Comparison of ENCODE assay signal across 8 cellular contexts in the genomic region with DNA sequence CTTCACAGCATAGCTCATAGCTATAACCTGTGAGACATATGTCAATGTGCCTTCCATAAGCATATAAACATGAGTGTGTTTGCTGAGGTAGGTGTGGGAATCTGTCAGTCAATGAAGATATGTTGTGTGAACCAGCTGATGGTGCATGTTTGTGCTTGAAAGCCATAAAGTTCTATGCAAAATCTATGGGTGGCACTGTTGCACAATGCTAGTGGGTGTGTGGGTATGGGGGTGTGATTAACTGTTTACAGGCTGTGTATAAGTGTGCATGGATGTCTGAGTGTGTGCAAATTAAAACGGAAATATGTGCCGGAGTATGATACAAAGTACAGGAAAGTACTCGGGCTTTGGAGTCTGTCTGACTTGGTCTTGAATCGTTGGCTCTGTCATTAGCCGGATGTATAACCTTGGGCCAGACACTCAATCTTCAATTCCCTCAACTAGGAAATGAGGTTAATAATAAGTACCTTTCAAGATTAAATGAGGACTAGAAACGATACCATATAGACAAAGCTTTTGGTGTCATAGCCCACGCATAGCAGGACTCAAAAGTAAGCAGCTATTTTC. TPM values are rescaled to one million over a fixed set of nuclear protein-coding genes. Genes with fewer than 3 reads are reported as not detected.
DNase-seq lines count a peak whose midpoint lies in the region; ATAC-seq and TF ChIP-seq lines count a peak whose summit lies in the region.

No MANE protein-coding gene starts in this region.

- intact Hi-C loops in CD4-positive, alpha-beta T cell (cut with DNase I, micrococcal nuclease) = loop anchor here (1.0 to 10.0 kb wide), 16 partner anchors 18 to 502 kb away; partner anchors contain the start of genes LAX1 (in 2 of the 2) and SNRPE (in 1 of the 2)
- intact Hi-C loops in head of caudate nucleus (cut with DNase I) (loop anchor here (5.0 kb wide), 1 partner anchor 118 kb away; no protein-coding TSS in a partner anchor), prostate gland (cut with DNase I) (loop anchor here (2.0 to 5.0 kb wide), 3 partner anchors 47 to 118 kb away; no protein-coding TSS in a partner anchor)

- H3K27ac Mint-ChIP-seq in CD4-positive, alpha-beta T cell = peak overlapping the region; percentile 81
- peak overlapping the region; percentile 88 to 97 for H3K27ac Mint-ChIP-seq in activated naive CD4-positive, alpha-beta T cell treated with anti-CD3 and anti-CD28 coated beads, Interleukin-2, amount 50 U/mL, for 72 hours

- H3K4me1 ChIP-seq in prostate gland (replicated peaks) = peaks cover 3% of the 10 kb centered on the region

- H3K36me3 Mint-ChIP-seq in CD4-positive, alpha-beta T cell (ENCODE audit: low read depth) = peaks cover 22% of the 10 kb centered on the region
- peaks cover 0 to 26% of the 10 kb centered on the region in 2 donors for H3K36me3 Mint-ChIP-seq in activated naive CD4-positive, alpha-beta T cell treated with anti-CD3 and anti-CD28 coated beads, Interleukin-2, amount 50 U/mL, for 72 hours

- ATAC-seq in CD4-positive, alpha-beta T cell (ENCODE audit: poor library complexity) = peak; percentile 66
- peak; percentile 46 for ATAC-seq in HG03095 (IDR thresholded peaks at IDR 0.05; ENCODE audit: unreplicated experiment)
- ATAC-seq in activated naive CD4-positive, alpha-beta T cell treated with anti-CD3 and anti-CD28 coated beads, Interleukin-2, amount 50 U/mL, for 72 hours = peak; percentile 13 to 25
- ATAC-seq in HG02623 (IDR thresholded peaks at IDR 0.05; ENCODE audit: unreplicated experiment) = no peak

- H3K27ac ChIP-seq in CD4-positive, alpha-beta T cell (ENCODE audit: low read depth, low read length) = peak overlapping the region; percentile 86
- H3K27ac ChIP-seq in prostate gland = no peak overlapping the region

- H3K9me3 ChIP-seq in CD4-positive, alpha-beta T cell (ENCODE audit: control insufficient read depth, low read length) = no peaks in the 10 kb centered on the region
- H3K9me3 ChIP-seq in prostate gland = no peaks in the 10 kb centered on the region

- H3K9me3 Mint-ChIP-seq in CD4-positive, alpha-beta T cell = no peaks in the 10 kb centered on the region
- no peaks in the 10 kb centered on the region for H3K9me3 Mint-ChIP-seq in activated naive CD4-positive, alpha-beta T cell treated with anti-CD3 and anti-CD28 coated beads, Interleukin-2, amount 50 U/mL, for 72 hours

- TF ChIP-seq CTCF in CD4-positive, alpha-beta T cell (IDR thresholded peaks at IDR 0.05) = peak; percentile 74
- TF ChIP-seq CTCF in prostate gland (IDR thresholded peaks at IDR 0.05) = peak in 2 of 4 experiments; percentile 44 to 50

- H3K27me3 ChIP-seq in CD4-positive, alpha-beta T cell (ENCODE audit: control insufficient read depth, insufficient read depth, low read length) = no peaks in the 10 kb centered on the region
- no peaks in the 10 kb centered on the region for H3K27me3 ChIP-seq in prostate gland (replicated peaks; ENCODE audit: insufficient read depth)

- CTCF ChIA-PET in CD4-positive, alpha-beta T cell (lab: Charles Lee) = interaction anchor here (0.6 to 4.6 kb wide), 46 partner anchors 9 to 358 kb away, joined by 3 to 86 read pairs (median 5); partner anchors contain the start of gene LAX1

- peak overlapping the region; percentile 77 for H3K4me3 Mint-ChIP-seq in CD4-positive, alpha-beta T cell

- H3K27me3 Mint-ChIP-seq in CD4-positive, alpha-beta T cell = no peaks in the 10 kb centered on the region

- no peak overlapping the region for H3K4me3 ChIP-seq in prostate gland

- DNase-seq in CD4-positive, alpha-beta T cell = peak; percentile 45 to 73 (median 50)
- peak; percentile 90 for DNase-seq in OCI-M1 (lab: John Stamatoyannopoulos, UW)
- DNase-seq in activated naive CD4-positive, alpha-beta T cell treated with anti-CD3 and anti-CD28 coated beads, Interleukin-2, amount 50 U/mL, for 72 hours (ENCODE audit: low spot score in 2 of 2) = no peak
- peak in 29 of 42 donors; percentile 20 to 80 (median 49) for DNase-seq in head of caudate nucleus
- DNase-seq in prostate gland (ENCODE audit: low spot score) = peak; percentile 60
- DNase-seq in cerebellar nuclear complex (lab: John Stamatoyannopoulos, UW) = no peak

- POLR2A ChIA-PET in CD4-positive, alpha-beta T cell (lab: Charles Lee) = interaction anchor here (0.6 to 6.0 kb wide), 35 partner anchors 9 to 619 kb away, joined by 3 to 114 read pairs (median 5); partner anchors contain the start of gene LAX1

- WGBS in prostate gland = 16% methylated on average over 7 of the region's 7 CpGs

- H3K36me3 ChIP-seq in prostate gland = no peaks in the 10 kb centered on the region

- TF ChIP-seq POLR2A in prostate gland (IDR thresholded peaks at IDR 0.05) = no peak

- peaks cover 48% of the 10 kb centered on the region for H3K4me1 Mint-ChIP-seq in CD4-positive, alpha-beta T cell (ENCODE audit: low read depth)

RNA-seq across cellular contexts. Expression of gene ATP2B4, which starts 0.9 kb away (rescaled TPM):
- total RNA-seq in CD4-positive, alpha-beta T cell = 10 to 100 TPM; 23.6 to 23.7 TPM
- 10 to 100 TPM; 12.2 to 56.1 TPM for total RNA-seq in activated naive CD4-positive, alpha-beta T cell treated with anti-CD3 and anti-CD28 coated beads, Interleukin-2, amount 50 U/mL, for 72 hours
- total RNA-seq in prostate gland = 100 to 1,000 TPM in 1 of 2 donors, 10 to 100 TPM in 1; 31.7 to 127 TPM

Comparison
In these comparisons a context has a peak if more than half of its experiments do, and no peak if none do; other contexts are left out.
1. DNase-seq: peak in CD4-positive, alpha-beta T cell (10 of 10), OCI-M1 (single experiment), head of caudate nucleus (29 of 42) and prostate gland (single experiment); none in activated naive CD4-positive, alpha-beta T cell treated with anti-CD3 and anti-CD28 coated beads, Interleukin-2, amount 50 U/mL, for 72 hours (0 of 2) and cerebellar nuclear complex (0 of 2).